ENCODE assay signal across 32 cellular contexts in the genomic region with DNA sequence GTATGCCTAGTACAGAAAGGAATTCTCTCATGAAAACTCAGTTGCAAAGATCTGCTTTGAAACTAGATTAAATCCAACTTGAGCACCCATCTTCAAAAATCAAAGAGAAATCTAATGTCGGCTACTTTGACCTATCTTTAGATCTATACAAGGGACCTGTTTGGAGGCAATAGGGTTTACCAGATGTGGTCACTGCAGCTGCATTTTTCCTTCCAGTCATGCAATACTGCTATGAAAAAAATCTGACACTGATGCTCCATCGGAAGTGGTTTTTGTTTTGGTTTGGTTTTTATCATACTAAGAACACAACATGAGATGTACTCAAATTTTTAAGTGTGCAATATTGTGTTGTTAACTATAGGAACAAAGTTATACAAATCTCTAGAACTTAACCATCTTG.
"Had no signal": no experiment of that assay in that cellular context is flagged by ENCODE, and none has a peak within 500 bp of the region (broad histone marks: within the 10 kb centered on the region; RNA-seq: fewer than 3 reads in every experiment).

No MANE protein-coding gene starts in this region.

- H3K9me3 Mint-ChIP-seq: nephron, neural progenitor cell, type B pancreatic cell had no signal

- H3K4me2 ChIP-seq: neural progenitor cell, smooth muscle cell had no signal

- H3K79me2 ChIP-seq: parathyroid adenoma had no signal

- H2AFZ ChIP-seq: neural progenitor cell, parathyroid adenoma had no signal

- H3K27ac ChIP-seq: neural progenitor cell, ovary, parathyroid adenoma, psoas muscle, right lobe of liver, skin epidermis, spleen, suprapubic skin, testis, tibial artery, upper lobe of right lung had no signal

- H3K4me3 Mint-ChIP-seq: naive thymus-derived CD4-positive, alpha-beta T cell; natural killer cell; nephron; neural progenitor cell; stimulated activated memory B cell treated with anti-CD40 and anti-IgM and Interleukin-4, amounts not matched to agents 10 μg/mL and 1 μg/mL and 100 μg/mL, for 72 hours; stimulated activated naive CD8-positive, alpha-beta T cell treated with anti-CD3 and anti-CD28 coated beads, Interleukin-15, amount 100 ng/mL, for 72 hours; type B pancreatic cell had no signal

- H3K4me1 ChIP-seq: neural progenitor cell, parathyroid adenoma, psoas muscle, right lobe of liver, spleen, suprapubic skin, testis, tibial artery, upper lobe of right lung, uterus had no signal

- H3K9ac ChIP-seq: neural progenitor cell, parathyroid adenoma had no signal

- H3K4me1 Mint-ChIP-seq: naive thymus-derived CD4-positive, alpha-beta T cell; natural killer cell; neural progenitor cell; stimulated activated memory B cell treated with anti-CD40 and anti-IgM and Interleukin-4, amounts not matched to agents 10 μg/mL and 1 μg/mL and 100 μg/mL, for 72 hours; stimulated activated naive CD8-positive, alpha-beta T cell treated with anti-CD3 and anti-CD28 coated beads, Interleukin-15, amount 100 ng/mL, for 72 hours had no signal

- ATAC-seq: naive thymus-derived CD4-positive, alpha-beta T cell; natural killer cell; psoas muscle; right cardiac atrium; right lobe of liver; stimulated activated memory B cell treated with anti-CD40 and anti-IgM and Interleukin-4, amounts not matched to agents 10 μg/mL and 1 μg/mL and 100 μg/mL, for 72 hours; stimulated activated naive CD8-positive, alpha-beta T cell treated with anti-CD3 and anti-CD28 coated beads, Interleukin-15, amount 100 ng/mL, for 72 hours; stimulated activated naive CD8-positive, alpha-beta T cell treated with anti-CD3 and anti-CD28 coated beads, Interleukin-15, Interleukin-2, amounts not matched to agents 100 U/mL and 50 U/mL, for 24 hours; upper lobe of right lung had no signal

- H3K9me3 ChIP-seq: ovary, psoas muscle, right lobe of liver, spleen, suprapubic skin, testis, tibial artery, transverse colon, upper lobe of right lung, uterus had no signal

- H3K27me3 ChIP-seq: neural progenitor cell, ovary, right lobe of liver, spleen, suprapubic skin, testis, tibial artery, transverse colon, upper lobe of right lung, uterus had no signal

- H3K36me3 ChIP-seq: neural progenitor cell, ovary, right lobe of liver, spleen, suprapubic skin, tibial artery, transverse colon, upper lobe of right lung, uterus had no signal

- H3K4me3 ChIP-seq: neural progenitor cell, ovary, psoas muscle, right lobe of liver, skin epidermis, smooth muscle cell, spleen, suprapubic skin, testis, tibial artery, transverse colon, upper lobe of right lung, uterus had no signal

- H3K27me3 Mint-ChIP-seq: naive thymus-derived CD4-positive, alpha-beta T cell; progenitor cell of endocrine pancreas; stimulated activated memory B cell treated with anti-CD40 and anti-IgM and Interleukin-4, amounts not matched to agents 10 μg/mL and 1 μg/mL and 100 μg/mL, for 72 hours; stimulated activated naive CD8-positive, alpha-beta T cell treated with anti-CD3 and anti-CD28 coated beads, Interleukin-15, amount 100 ng/mL, for 72 hours; type B pancreatic cell had no signal

- H3K36me3 Mint-ChIP-seq: naive thymus-derived CD4-positive, alpha-beta T cell; neural progenitor cell; stimulated activated memory B cell treated with anti-CD40 and anti-IgM and Interleukin-4, amounts not matched to agents 10 μg/mL and 1 μg/mL and 100 μg/mL, for 72 hours; type B pancreatic cell had no signal

- DNase-seq: naive thymus-derived CD4-positive, alpha-beta T cell; natural killer cell; occipital lobe; ovary; posterior cingulate gyrus; psoas muscle; right cardiac atrium; right lobe of liver; spleen; stimulated activated CD4-positive, alpha-beta T cell treated with anti-CD3 and anti-CD28 coated beads, Interleukin-12 subunit alpha, Interleukin-12 subunit beta, amount 100 ng/mL, for 4 hours; stimulated activated CD4-positive, alpha-beta T cell treated with anti-CD3 and anti-CD28 coated beads, Interleukin-1b, Interleukin-23, amount 100 ng/mL, for 48 hours; stimulated activated CD4-positive, alpha-beta T cell treated with anti-CD3 and anti-CD28 coated beads, Interleukin-4, amount 100 ng/mL, for 1 hour; stimulated activated CD4-positive, alpha-beta T cell treated with anti-CD3 and anti-CD28 coated beads, Interleukin-4, amount 100 ng/mL, for 4 hours; stimulated activated CD8-positive, alpha-beta memory T cell treated with anti-CD3 and anti-CD28 coated beads, Interleukin-4, amount 100 ng/mL, for 48 hours; stimulated activated naive CD4-positive, alpha-beta T cell; stimulated activated naive CD8-positive, alpha-beta T cell treated with anti-CD3 and anti-CD28 coated beads, Interleukin-15, amount 100 ng/mL, for 72 hours; stimulated activated naive CD8-positive, alpha-beta T cell treated with anti-CD3 and anti-CD28 coated beads, Interleukin-15, Interleukin-2, amounts not matched to agents 100 U/mL and 50 U/mL, for 24 hours; substantia nigra; testis; tibial artery; transverse colon; upper lobe of right lung; uterus had no signal
